In the genomic region with DNA sequence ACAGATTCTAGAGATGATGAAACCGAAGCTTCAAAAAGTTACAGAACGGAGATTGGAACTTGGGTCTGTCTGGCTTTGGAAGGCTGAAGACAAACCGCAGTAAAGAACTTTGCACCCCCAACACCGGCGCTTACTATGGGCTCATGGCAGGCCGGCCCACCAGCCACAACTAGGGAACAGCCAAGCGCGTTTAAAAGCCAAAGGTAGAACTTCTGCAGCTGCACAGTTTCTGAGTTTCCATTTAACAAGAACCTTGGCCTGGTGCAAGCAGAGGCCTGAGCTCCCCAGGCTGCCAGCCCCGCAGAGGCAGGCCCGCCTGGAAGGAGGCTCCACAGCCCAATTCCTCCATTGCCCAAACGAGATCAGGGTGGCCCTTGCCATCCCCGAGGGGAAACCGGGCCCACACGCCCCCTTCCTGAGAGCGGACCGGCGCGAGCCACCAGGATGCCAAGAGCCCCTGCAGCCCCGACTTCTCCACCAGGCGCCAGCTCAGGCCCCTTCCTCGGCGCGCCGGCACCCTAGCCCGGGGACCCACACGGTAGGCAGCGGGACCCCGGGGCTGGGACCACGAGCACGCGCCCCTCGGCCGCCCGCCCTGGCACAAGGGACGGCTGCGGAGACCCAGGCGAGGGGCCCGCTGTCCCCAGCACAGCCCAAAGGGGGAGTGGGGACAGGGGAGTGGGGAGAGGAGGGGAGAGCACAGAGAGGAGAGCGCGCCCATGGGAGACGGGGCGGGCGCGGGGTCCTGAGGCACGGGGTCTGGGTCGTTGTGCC, we compare ENCODE assay signal across 1 cellular context.
TF ChIP-seq lines count a peak whose summit lies in the region.

No MANE protein-coding gene starts in this region.

TF ChIP-seq in SK-N-SH treated with all-trans-retinoic acid at 6 μM for 48 hours, 23 proteins besides CTCF, POLR2A, EP300 and RAD21 (continued from another document):
- TF ChIP-seq, protein P1, sequence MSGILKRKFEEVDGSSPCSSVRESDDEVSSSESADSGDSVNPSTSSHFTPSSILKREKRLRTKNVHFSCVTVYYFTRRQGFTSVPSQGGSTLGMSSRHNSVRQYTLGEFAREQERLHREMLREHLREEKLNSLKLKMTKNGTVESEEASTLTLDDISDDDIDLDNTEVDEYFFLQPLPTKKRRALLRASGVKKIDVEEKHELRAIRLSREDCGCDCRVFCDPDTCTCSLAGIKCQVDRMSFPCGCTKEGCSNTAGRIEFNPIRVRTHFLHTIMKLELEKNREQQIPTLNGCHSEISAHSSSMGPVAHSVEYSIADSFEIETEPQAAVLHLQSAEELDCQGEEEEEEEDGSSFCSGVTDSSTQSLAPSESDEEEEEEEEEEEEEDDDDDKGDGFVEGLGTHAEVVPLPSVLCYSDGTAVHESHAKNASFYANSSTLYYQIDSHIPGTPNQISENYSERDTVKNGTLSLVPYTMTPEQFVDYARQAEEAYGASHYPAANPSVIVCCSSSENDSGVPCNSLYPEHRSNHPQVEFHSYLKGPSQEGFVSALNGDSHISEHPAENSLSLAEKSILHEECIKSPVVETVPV (CRISPR knock-in tag; IDR thresholded peaks at IDR 0.05): no peak
- no peak for TF ChIP-seq OSR1 (CRISPR knock-in tag; IDR thresholded peaks at IDR 0.05)
- no peak for TF ChIP-seq BACH2 (CRISPR knock-in tag; IDR thresholded peaks at IDR 0.05; ENCODE audit: borderline replicate concordance)
- TF ChIP-seq, protein P2, sequence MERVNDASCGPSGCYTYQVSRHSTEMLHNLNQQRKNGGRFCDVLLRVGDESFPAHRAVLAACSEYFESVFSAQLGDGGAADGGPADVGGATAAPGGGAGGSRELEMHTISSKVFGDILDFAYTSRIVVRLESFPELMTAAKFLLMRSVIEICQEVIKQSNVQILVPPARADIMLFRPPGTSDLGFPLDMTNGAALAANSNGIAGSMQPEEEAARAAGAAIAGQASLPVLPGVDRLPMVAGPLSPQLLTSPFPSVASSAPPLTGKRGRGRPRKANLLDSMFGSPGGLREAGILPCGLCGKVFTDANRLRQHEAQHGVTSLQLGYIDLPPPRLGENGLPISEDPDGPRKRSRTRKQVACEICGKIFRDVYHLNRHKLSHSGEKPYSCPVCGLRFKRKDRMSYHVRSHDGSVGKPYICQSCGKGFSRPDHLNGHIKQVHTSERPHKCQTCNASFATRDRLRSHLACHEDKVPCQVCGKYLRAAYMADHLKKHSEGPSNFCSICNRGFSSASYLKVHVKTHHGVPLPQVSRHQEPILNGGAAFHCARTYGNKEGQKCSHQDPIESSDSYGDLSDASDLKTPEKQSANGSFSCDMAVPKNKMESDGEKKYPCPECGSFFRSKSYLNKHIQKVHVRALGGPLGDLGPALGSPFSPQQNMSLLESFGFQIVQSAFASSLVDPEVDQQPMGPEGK (CRISPR knock-in tag; IDR thresholded peaks at IDR 0.05; ENCODE audit: borderline replicate concordance): no peak
- TF ChIP-seq ZC3H10 (CRISPR knock-in tag; IDR thresholded peaks at IDR 0.05): no peak
- TF ChIP-seq CREB5 (CRISPR knock-in tag; IDR thresholded peaks at IDR 0.05; ENCODE audit: low read depth): no peak
- no peak for TF ChIP-seq ARNTL (CRISPR knock-in tag; IDR thresholded peaks at IDR 0.05; ENCODE audit: borderline replicate concordance, low read depth)
- TF ChIP-seq TOX (CRISPR knock-in tag; IDR thresholded peaks at IDR 0.05; ENCODE audit: borderline replicate concordance): no peak
- no peak for TF ChIP-seq ZNF70 (CRISPR knock-in tag; IDR thresholded peaks at IDR 0.05)
- TF ChIP-seq PPARA (CRISPR knock-in tag; IDR thresholded peaks at IDR 0.05; ENCODE audit: borderline replicate concordance): no peak
- no peak for TF ChIP-seq ESRRG (CRISPR knock-in tag; IDR thresholded peaks at IDR 0.05)
- no peak for TF ChIP-seq ZFP30 (CRISPR knock-in tag; IDR thresholded peaks at IDR 0.05)
- no peak for TF ChIP-seq CSDC2 (CRISPR knock-in tag; IDR thresholded peaks at IDR 0.05)
TF ChIP-seq in SK-N-SH treated with all-trans-retinoic acid at 6 μM for 48 hours: peak in this region for 0.
